In genomic region chr7:138001529-138002095, GRCh38 we compare ENCODE assay signal across 8 cellular contexts.
DNase-seq lines count a peak whose midpoint lies in the region; ATAC-seq and TF ChIP-seq lines count a peak whose summit lies in the region.

Gene CREB3L2, minus strand, starts transcription at chr7:138002086. Its CDS starts 381 bp downstream, at chr7:138001705.

- no peaks in the 10 kb centered on the region for H3K36me3 ChIP-seq in Loucy (ENCODE audit: insufficient read depth, low read length)

- peak within 1 kb of the TSS; percentile 86 for H2AFZ ChIP-seq in Loucy (ENCODE audit: low read length)

- H3K9me2 ChIP-seq in Loucy (replicated peaks; ENCODE audit: low read depth, low read length): no peaks in the 10 kb centered on the region

- H3K27me3 ChIP-seq in Loucy (ENCODE audit: insufficient read depth, low read length, poor library complexity, severe bottlenecking): no peaks in the 10 kb centered on the region

- TF ChIP-seq CTCF in Loucy (conservative IDR thresholded peaks at IDR 0.05; ENCODE audit: low read length) (no peak), VCaP (conservative IDR thresholded peaks at IDR 0.05) (no peak), GM10248 (IDR thresholded peaks at IDR 0.05; ENCODE audit: control extremely low read depth, extremely low read depth, low read depth, missing control alignments) (no peak)

- POLR2A ChIA-PET in GM10248 (lab: Yijun Ruan, JAX): interaction anchor here (0.7 to 1.2 kb wide), 2 partner anchors 20 to 42 kb away, joined by 3 to 4 read pairs; no protein-coding TSS in a partner anchor

- ATAC-seq in GM21717 (IDR thresholded peaks at IDR 0.05; ENCODE audit: unreplicated experiment): peak; percentile 42

- peaks cover 20% of the 10 kb centered on the region for H3F3A ChIP-seq in Loucy (ENCODE audit: low read depth)

- DNase-seq in DMS79 treated with DMSO at 0.1 percent for 48 hours (lab: John Stamatoyannopoulos, UW) (peak; percentile 64), brain pericyte (ENCODE audit: low read depth, low spot score) (peak; percentile 50), islet precursor cell (peak; percentile 82), GM10248 (ENCODE audit: extremely low spot score) (no peak)
- peak; percentile 42 to 44 for DNase-seq in stimulated activated CD4-positive, alpha-beta T cell treated with anti-CD3 and anti-CD28 coated beads, Interleukin-15, amount 100 ng/mL, for 48 hours (ENCODE audit: low read depth in 2 of 2)

- H3K4me1 ChIP-seq in Loucy (ENCODE audit: insufficient read depth, low read length, poor library complexity, severe bottlenecking): peaks cover 43% of the 10 kb centered on the region

- H3K4me2 ChIP-seq in Loucy (ENCODE audit: low read depth, low read length, poor library complexity, severe bottlenecking): peak within 1 kb of the TSS; percentile 78

- peak within 1 kb of the TSS; percentile 78 for H3K27ac ChIP-seq in VCaP

- peaks cover 5% of the 10 kb centered on the region for H4K20me1 ChIP-seq in Loucy (ENCODE audit: insufficient read depth, low read length, poor library complexity, severe bottlenecking)

- peak within 1 kb of the TSS; percentile 78 for H3K4me3 ChIP-seq in Loucy (ENCODE audit: low read length, poor library complexity, severe bottlenecking)

- peak within 1 kb of the TSS; percentile 73 for H3K9ac ChIP-seq in Loucy (ENCODE audit: low read depth, low read length, poor library complexity, severe bottlenecking)

- H3K79me2 ChIP-seq in Loucy (ENCODE audit: insufficient read depth, low read length): peaks cover 47% of the 10 kb centered on the region

- H3K9me3 ChIP-seq in Loucy (ENCODE audit: insufficient read depth, low read depth, low read length): no peaks in the 10 kb centered on the region

- CTCF ChIA-PET in GM10248 (lab: Yijun Ruan, JAX): interaction anchor here (0.7 to 22.4 kb wide), 39 partner anchors 7 to 411 kb away, joined by 3 to 494 read pairs (median 6); no protein-coding TSS in a partner anchor
